In the genomic region with DNA sequence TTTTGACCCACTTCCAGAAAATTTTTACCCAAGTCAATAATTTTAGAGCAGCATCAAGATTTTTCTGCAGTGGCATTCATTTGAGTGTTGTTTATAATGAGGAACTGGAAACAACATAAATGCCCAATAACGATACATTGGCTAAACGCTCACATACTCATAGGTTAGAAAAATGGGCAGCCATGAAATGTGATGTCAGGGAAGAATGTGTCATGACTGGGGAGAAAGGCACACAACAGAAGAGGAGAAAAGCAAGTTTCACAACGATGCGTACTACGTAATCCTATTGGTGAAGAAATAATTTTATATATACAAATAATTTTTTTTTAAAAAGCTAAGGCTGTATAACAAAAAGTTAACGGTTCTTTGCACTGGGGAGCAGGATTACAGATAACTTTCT, we compare ENCODE assay signal across 20 cellular contexts. TPM values are rescaled to one million over a fixed set of nuclear protein-coding genes. Genes with fewer than 3 reads are reported as not detected.
A peak's percentile ranks its signal among the peaks of the same experiment; 100 is the strongest.
DNase-seq lines count a peak whose midpoint lies in the region; ATAC-seq and TF ChIP-seq lines count a peak whose summit lies in the region.
"Had no signal": no experiment of that assay in that cellular context is flagged by ENCODE, and none has a peak within 500 bp of the region (broad histone marks: within the 10 kb centered on the region; RNA-seq: fewer than 3 reads in every experiment).

No MANE protein-coding gene starts in this region.

- peaks cover 52% of the 10 kb centered on the region for H3K4me1 Mint-ChIP-seq in activated CD4-positive, alpha-beta T cell treated with anti-CD3 and anti-CD28 coated beads for 36 hours
- H3K4me1 Mint-ChIP-seq in CD4-positive, alpha-beta T cell (ENCODE audit: low read depth), result no peaks in the 10 kb centered on the region
- peaks cover 42% of the 10 kb centered on the region for H3K4me1 Mint-ChIP-seq in activated CD4-positive, alpha-beta memory T cell treated with anti-CD3 and anti-CD28 coated beads, Interleukin-2, amount 10 ng/mL, durations not matched to agents 7 days and 5 days
- peaks cover 9 to 21% of the 10 kb centered on the region in 2 donors for H3K4me1 Mint-ChIP-seq in effector memory CD8-positive, alpha-beta T cell (ENCODE audit: low read depth in 2 of 2)

- DNase-seq in activated CD4-positive, alpha-beta T cell treated with anti-CD3 and anti-CD28 coated beads for 36 hours, result no peak
- no peak for DNase-seq in activated CD4-positive, alpha-beta T cell treated with anti-CD3 and anti-CD28 coated beads for 4 hours
- no peak for DNase-seq in CD4-positive, alpha-beta T cell
- no peak for DNase-seq in activated CD4-positive, alpha-beta memory T cell treated with anti-CD3 and anti-CD28 coated beads, Interleukin-2, amount 10 ng/mL, durations not matched to agents 7 days and 5 days
- no peak for DNase-seq in effector memory CD8-positive, alpha-beta T cell
- DNase-seq in H4 (ENCODE audit: low spot score), result no peak
- DNase-seq in stimulated activated CD4-positive, alpha-beta T cell treated with anti-CD3 and anti-CD28 coated beads, Interleukin-15, amount 100 ng/mL, for 24 hours, result no peak
- DNase-seq: 8988T, DMS79 treated with DMSO at 0.1 percent for 48 hours, NCI-H1048, NCI-H1436 treated with DMSO at 0.1 percent for 48 hours, NCI-H2029 treated with DMSO at 0.1 percent for 48 hours, NCI-H2171 treated with DMSO at 0.1 percent for 48 hours, NCI-H446 treated with DMSO at 0.1 percent for 48 hours, NCI-H748 treated with DMSO at 0.1 percent for 48 hours, PC-3, SJCRH30 had no signal

- peaks cover 35% of the 10 kb centered on the region for H3K36me3 Mint-ChIP-seq in activated CD4-positive, alpha-beta T cell treated with anti-CD3 and anti-CD28 coated beads for 36 hours (ENCODE audit: low read depth)
- peaks cover 78% of the 10 kb centered on the region for H3K36me3 Mint-ChIP-seq in CD4-positive, alpha-beta T cell (ENCODE audit: low read depth)
- H3K36me3 Mint-ChIP-seq in activated CD4-positive, alpha-beta memory T cell treated with anti-CD3 and anti-CD28 coated beads, Interleukin-2, amount 10 ng/mL, durations not matched to agents 7 days and 5 days (ENCODE audit: low read depth), result peaks cover 49% of the 10 kb centered on the region
- H3K36me3 Mint-ChIP-seq in effector memory CD8-positive, alpha-beta T cell (ENCODE audit: insufficient read depth), result peaks cover 64% of the 10 kb centered on the region

- no peaks in the 10 kb centered on the region for H3K9me3 Mint-ChIP-seq in activated CD4-positive, alpha-beta T cell treated with anti-CD3 and anti-CD28 coated beads for 36 hours (ENCODE audit: low read depth)
- no peaks in the 10 kb centered on the region for H3K9me3 Mint-ChIP-seq in CD4-positive, alpha-beta T cell
- no peaks in the 10 kb centered on the region for H3K9me3 Mint-ChIP-seq in activated CD4-positive, alpha-beta memory T cell treated with anti-CD3 and anti-CD28 coated beads, Interleukin-2, amount 10 ng/mL, durations not matched to agents 7 days and 5 days
- no peaks in the 10 kb centered on the region for H3K9me3 Mint-ChIP-seq in effector memory CD8-positive, alpha-beta T cell

- H3K4me3 Mint-ChIP-seq in activated CD4-positive, alpha-beta T cell treated with anti-CD3 and anti-CD28 coated beads for 36 hours, result peak overlapping the region; percentile 63
- no peak overlapping the region for H3K4me3 Mint-ChIP-seq in CD4-positive, alpha-beta T cell
- no peak overlapping the region for H3K4me3 Mint-ChIP-seq in activated CD4-positive, alpha-beta memory T cell treated with anti-CD3 and anti-CD28 coated beads, Interleukin-2, amount 10 ng/mL, durations not matched to agents 7 days and 5 days
- H3K4me3 Mint-ChIP-seq in effector memory CD8-positive, alpha-beta T cell, result peak overlapping the region in 1 of 2 donors; percentile 7

- TF ChIP-seq CTCF in CD4-positive, alpha-beta T cell (IDR thresholded peaks at IDR 0.05), result no peak

- no peaks in the 10 kb centered on the region for H3K27me3 ChIP-seq in CD4-positive, alpha-beta T cell (ENCODE audit: control insufficient read depth, insufficient read depth, low read length)
- H3K27me3 ChIP-seq: SJCRH30 had no signal

- no peaks in the 10 kb centered on the region for H3K27me3 Mint-ChIP-seq in activated CD4-positive, alpha-beta T cell treated with anti-CD3 and anti-CD28 coated beads for 36 hours
- H3K27me3 Mint-ChIP-seq in CD4-positive, alpha-beta T cell, result no peaks in the 10 kb centered on the region
- no peaks in the 10 kb centered on the region for H3K27me3 Mint-ChIP-seq in activated CD4-positive, alpha-beta memory T cell treated with anti-CD3 and anti-CD28 coated beads, Interleukin-2, amount 10 ng/mL, durations not matched to agents 7 days and 5 days
- no peaks in the 10 kb centered on the region for H3K27me3 Mint-ChIP-seq in effector memory CD8-positive, alpha-beta T cell

- intact Hi-C loops in activated CD4-positive, alpha-beta T cell treated with anti-CD3 and anti-CD28 coated beads for 36 hours (cut with DNase I, micrococcal nuclease), result loop anchor here (2.0 to 5.0 kb wide), 3 partner anchors 22 to 338 kb away; a partner anchor contains a TSS
- intact Hi-C loops in CD4-positive, alpha-beta T cell (cut with DNase I, micrococcal nuclease), result loop anchor here in 1 of 2 experiments (5.0 to 10.0 kb wide), 2 partner anchors 443 to 576 kb away; a partner anchor contains a TSS

- POLR2A ChIA-PET in activated CD4-positive, alpha-beta T cell treated with anti-CD3 and anti-CD28 coated beads for 36 hours (lab: Charles Lee), result interaction anchor here (0.9 kb wide), 1 partner anchor 23 kb away, joined by 3 read pairs; no protein-coding TSS in a partner anchor
- POLR2A ChIA-PET in CD4-positive, alpha-beta T cell (lab: Charles Lee), result no interaction called here
- POLR2A ChIA-PET in activated CD4-positive, alpha-beta memory T cell treated with anti-CD3 and anti-CD28 coated beads, Interleukin-2, amount 10 ng/mL, durations not matched to agents 7 days and 5 days (lab: Charles Lee), result no interaction called here

- CTCF ChIA-PET in activated CD4-positive, alpha-beta T cell treated with anti-CD3 and anti-CD28 coated beads for 36 hours (lab: Charles Lee), result no interaction called here
- CTCF ChIA-PET in CD4-positive, alpha-beta T cell (lab: Charles Lee), result no interaction called here
- CTCF ChIA-PET in activated CD4-positive, alpha-beta memory T cell treated with anti-CD3 and anti-CD28 coated beads, Interleukin-2, amount 10 ng/mL, durations not matched to agents 7 days and 5 days (lab: Charles Lee), result no interaction called here

- H3K27ac ChIP-seq in CD4-positive, alpha-beta T cell (ENCODE audit: low read depth, low read length), result no peak overlapping the region
- H3K27ac ChIP-seq: KMS-11, SJCRH30 had no signal

- no peaks in the 10 kb centered on the region for H3K9me3 ChIP-seq in CD4-positive, alpha-beta T cell (ENCODE audit: control insufficient read depth, low read length)
- H3K9me3 ChIP-seq: SJCRH30 had no signal

- H3K27ac Mint-ChIP-seq in activated CD4-positive, alpha-beta T cell treated with anti-CD3 and anti-CD28 coated beads for 36 hours, result peak overlapping the region; percentile 95
- peak overlapping the region; percentile 65 for H3K27ac Mint-ChIP-seq in CD4-positive, alpha-beta T cell
- H3K27ac Mint-ChIP-seq in activated CD4-positive, alpha-beta memory T cell treated with anti-CD3 and anti-CD28 coated beads, Interleukin-2, amount 10 ng/mL, durations not matched to agents 7 days and 5 days, result peak overlapping the region; percentile 60
- peak overlapping the region; percentile 71 to 83 for H3K27ac Mint-ChIP-seq in effector memory CD8-positive, alpha-beta T cell

- no peak for ATAC-seq in activated CD4-positive, alpha-beta T cell treated with anti-CD3 and anti-CD28 coated beads for 36 hours
- no peak for ATAC-seq in CD4-positive, alpha-beta T cell (ENCODE audit: poor library complexity)
- peak; percentile 23 for ATAC-seq in effector memory CD8-positive, alpha-beta T cell (replicated peaks)
- no peak for ATAC-seq in HG03521 (IDR thresholded peaks at IDR 0.05; ENCODE audit: unreplicated experiment)
- ATAC-seq: PC-3 had no signal

RNA-seq across cellular contexts. Expression of a gene that starts 33.6 kb away (rescaled TPM):
- 1 to 10 TPM; 1.0 to 1.2 TPM for total RNA-seq in activated CD4-positive, alpha-beta T cell treated with anti-CD3 and anti-CD28 coated beads for 36 hours
- under 1 TPM in 1 of 2 experiments, not detected in 1; 0.14 TPM for total RNA-seq in CD4-positive, alpha-beta T cell
- under 1 TPM; 0.28 to 0.38 TPM for total RNA-seq in activated CD4-positive, alpha-beta memory T cell treated with anti-CD3 and anti-CD28 coated beads, Interleukin-2, amount 10 ng/mL, durations not matched to agents 7 days and 5 days
- 0.50 and 1.4 TPM in 2 replicates for total RNA-seq in H4 (2014; rRNA removed; shearing (Covaris generic))
- total RNA-seq: MCF 10A had no signal
